Comparison of ENCODE assay signal across 12 cellular contexts in the genomic region with DNA sequence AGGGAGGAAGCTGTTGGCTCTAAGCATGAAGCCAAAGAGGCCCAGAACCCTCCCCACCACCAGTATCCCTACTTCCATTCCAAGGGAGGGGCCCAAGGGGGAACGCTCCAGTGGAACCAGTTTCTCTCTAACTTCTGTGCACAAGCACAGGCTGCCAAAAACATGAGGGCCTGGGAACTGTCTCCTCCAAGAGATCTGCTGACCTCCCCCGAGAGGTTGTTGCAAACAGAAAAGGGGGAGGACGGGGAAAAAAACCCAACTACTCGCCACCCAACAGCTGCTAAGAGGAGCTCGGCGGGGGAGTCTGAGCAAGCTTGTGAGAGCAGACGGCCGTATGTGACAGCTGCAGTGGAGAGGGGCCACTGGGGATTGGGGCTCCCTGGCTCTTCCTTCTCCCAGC. TPM values are rescaled to one million over a fixed set of nuclear protein-coding genes. Genes with fewer than 3 reads are reported as not detected.
DNase-seq lines count a peak whose midpoint lies in the region; ATAC-seq, FAIRE-seq and TF ChIP-seq lines count a peak whose summit lies in the region.
"Had no signal": no experiment of that assay in that cellular context is flagged by ENCODE, and none has a peak within 500 bp of the region (broad histone marks: within the 10 kb centered on the region; RNA-seq: fewer than 3 reads in every experiment).

No MANE protein-coding gene starts in this region.

- TF ChIP-seq POLR2A in esophagus muscularis mucosa (IDR thresholded peaks at IDR 0.05; ENCODE audit: low read depth) (no peak), uterus (IDR thresholded peaks at IDR 0.05) (peak in 1 of 2 donors; percentile 13)

- TF ChIP-seq CTCF in esophagus muscularis mucosa (IDR thresholded peaks at IDR 0.05) = no peak
- no peak for TF ChIP-seq CTCF in uterus (IDR thresholded peaks at IDR 0.05)

- no peaks in the 10 kb centered on the region for H3K27me3 Mint-ChIP-seq in activated naive CD4-positive, alpha-beta T cell treated with anti-CD3 and anti-CD28 coated beads for 36 hours (ENCODE audit: low read depth)
- no peaks in the 10 kb centered on the region for H3K27me3 Mint-ChIP-seq in naive thymus-derived CD4-positive, alpha-beta T cell

- peaks cover 10% of the 10 kb centered on the region for H3K36me3 Mint-ChIP-seq in activated naive CD4-positive, alpha-beta T cell treated with anti-CD3 and anti-CD28 coated beads for 36 hours (ENCODE audit: low read depth)
- peaks cover 6 to 47% (median 25%) of the 10 kb centered on the region in 5 donors for H3K36me3 Mint-ChIP-seq in naive thymus-derived CD4-positive, alpha-beta T cell

- DNase-seq in activated naive CD4-positive, alpha-beta T cell treated with anti-CD3 and anti-CD28 coated beads for 36 hours = no peak
- no peak for DNase-seq in activated naive CD4-positive, alpha-beta T cell (lab: John Stamatoyannopoulos, UW)
- DNase-seq in esophagus muscularis mucosa (ENCODE audit: extremely low spot score) (peak; percentile 92), uterus (peak; percentile 88 to 91), posterior cingulate gyrus (no peak), occipital lobe (lab: John Stamatoyannopoulos, UW) (no peak), GM19239 (ENCODE audit: insufficient read length, low spot score) (no peak)
- DNase-seq in naive thymus-derived CD4-positive, alpha-beta T cell = no peak
- DNase-seq: ACHN, NCI-H187 had no signal

- peaks cover 3% of the 10 kb centered on the region for H3K9me3 Mint-ChIP-seq in activated naive CD4-positive, alpha-beta T cell treated with anti-CD3 and anti-CD28 coated beads for 36 hours
- H3K9me3 Mint-ChIP-seq in naive thymus-derived CD4-positive, alpha-beta T cell = peaks cover 0 to 4% (median 0%) of the 10 kb centered on the region in 11 donors

- no peak for TF ChIP-seq EP300 in esophagus muscularis mucosa (IDR thresholded peaks at IDR 0.05)

- no peak for ATAC-seq in naive thymus-derived CD4-positive, alpha-beta T cell

- CTCF ChIA-PET in activated naive CD4-positive, alpha-beta T cell treated with anti-CD3 and anti-CD28 coated beads for 36 hours (lab: Charles Lee) = interaction anchor here (0.7 kb wide), 1 partner anchor 273 kb away, joined by 3 read pairs; no protein-coding TSS in a partner anchor
- CTCF ChIA-PET in naive thymus-derived CD4-positive, alpha-beta T cell (lab: Charles Lee) = interaction anchor here (0.9 to 2.2 kb wide), 4 partner anchors 14 to 138 kb away, joined by 3 to 7 read pairs (median 4); a partner anchor contains a TSS

- FAIRE-seq in GM19239 (lab: Jason Lieb, UNC) = no peak
- FAIRE-seq: GM12891 had no signal

- peaks cover 27% of the 10 kb centered on the region for H3K4me1 Mint-ChIP-seq in activated naive CD4-positive, alpha-beta T cell treated with anti-CD3 and anti-CD28 coated beads for 36 hours (ENCODE audit: low read depth)
- peaks cover 15 to 42% (median 32%) of the 10 kb centered on the region in 7 donors for H3K4me1 Mint-ChIP-seq in naive thymus-derived CD4-positive, alpha-beta T cell

- 30% methylated on average over 8 of the region's 8 CpGs for WGBS in esophagus muscularis mucosa

- peak overlapping the region; percentile 71 to 82 (median 75) for H3K27ac ChIP-seq in esophagus muscularis mucosa (replicated peaks in 1 of 4)
- H3K27ac ChIP-seq in naive thymus-derived CD4-positive, alpha-beta T cell (ENCODE audit: low read depth, low read length) = peak overlapping the region; percentile 50
- H3K27ac ChIP-seq in uterus = peak overlapping the region; percentile 82 to 84
- H3K27ac ChIP-seq: epithelial cell of prostate had no signal

- H3K4me1 ChIP-seq in esophagus muscularis mucosa (peaks cover 44 to 80% (median 74%) of the 10 kb centered on the region in 4 donors), uterus (peaks cover 15 to 18% of the 10 kb centered on the region in 2 donors)
- peaks cover under 1 to 15% of the 10 kb centered on the region in 2 donors for H3K4me1 ChIP-seq in naive thymus-derived CD4-positive, alpha-beta T cell (ENCODE audit: control insufficient read depth in 2 of 2, insufficient read depth in 2 of 2, low read length in 2 of 2)

- H3K4me3 ChIP-seq in esophagus muscularis mucosa (peak overlapping the region in 1 of 4 donors; percentile 6), uterus (no peak overlapping the region)
- H3K4me3 ChIP-seq in naive thymus-derived CD4-positive, alpha-beta T cell (ENCODE audit: low read length) = no peak overlapping the region

- POLR2A ChIA-PET in naive thymus-derived CD4-positive, alpha-beta T cell (lab: Charles Lee) = interaction anchor here (0.7 to 1.5 kb wide), 7 partner anchors 8 to 40 kb away, joined by 3 to 5 read pairs (median 3); no protein-coding TSS in a partner anchor

- H3K27ac Mint-ChIP-seq in activated naive CD4-positive, alpha-beta T cell treated with anti-CD3 and anti-CD28 coated beads for 36 hours = peak overlapping the region; percentile 11
- peak overlapping the region in 8 of 9 donors; percentile 62 to 86 (median 74) for H3K27ac Mint-ChIP-seq in naive thymus-derived CD4-positive, alpha-beta T cell

- no peak overlapping the region for H3K4me3 Mint-ChIP-seq in activated naive CD4-positive, alpha-beta T cell treated with anti-CD3 and anti-CD28 coated beads for 36 hours
- H3K4me3 Mint-ChIP-seq in naive thymus-derived CD4-positive, alpha-beta T cell = peak overlapping the region in 1 of 10 donors; percentile 7

- no peaks in the 10 kb centered on the region for H3K27me3 ChIP-seq in esophagus muscularis mucosa
- no peaks in the 10 kb centered on the region for H3K27me3 ChIP-seq in naive thymus-derived CD4-positive, alpha-beta T cell (ENCODE audit: control insufficient read depth in 2 of 2, insufficient read depth in 2 of 2, low read length in 2 of 2)
- no peaks in the 10 kb centered on the region for H3K27me3 ChIP-seq in uterus

- H3K9me3 ChIP-seq in esophagus muscularis mucosa (no peaks in the 10 kb centered on the region), uterus (no peaks in the 10 kb centered on the region)
- no peaks in the 10 kb centered on the region for H3K9me3 ChIP-seq in naive thymus-derived CD4-positive, alpha-beta T cell (ENCODE audit: control insufficient read depth in 2 of 3, low read length in 3 of 3)

- H3K36me3 ChIP-seq in esophagus muscularis mucosa (peaks cover 11 to 38% (median 33%) of the 10 kb centered on the region in 4 donors), uterus (no peaks in the 10 kb centered on the region)
- peaks cover 19 to 78% (median 32%) of the 10 kb centered on the region in 3 experiments for H3K36me3 ChIP-seq in naive thymus-derived CD4-positive, alpha-beta T cell (ENCODE audit: control insufficient read depth in 2 of 3, insufficient read depth in 3 of 3, low read length in 3 of 3)

- intact Hi-C loops in activated naive CD4-positive, alpha-beta T cell treated with anti-CD3 and anti-CD28 coated beads for 36 hours (cut with micrococcal nuclease) = no loop called here
- intact Hi-C loops in esophagus muscularis mucosa (cut with DNase I) (no loop called here), uterus (cut with DNase I; ENCODE audit: low total_unique reads) (loop anchor here (5.0 kb wide), 1 partner anchor 59 kb away; no protein-coding TSS in a partner anchor), posterior cingulate gyrus (cut with DNase I) (no loop called here)
- intact Hi-C loops in naive thymus-derived CD4-positive, alpha-beta T cell (cut with micrococcal nuclease) = no loop called here

RNA-seq across cellular contexts. Expression of a gene that starts 15.7 kb away (rescaled TPM):
- total RNA-seq in activated naive CD4-positive, alpha-beta T cell treated with anti-CD3 and anti-CD28 coated beads for 36 hours = 10 to 100 TPM; 35.3 to 39.5 TPM
- total RNA-seq in esophagus muscularis mucosa (10 to 100 TPM; 17.0 to 25.3 (median 18.4) TPM), uterus (10 to 100 TPM; 23.6 to 49.1 (median 36.3) TPM), occipital lobe (39.0 TPM)
- total RNA-seq in naive thymus-derived CD4-positive, alpha-beta T cell = 10 to 100 TPM; 42.1 to 83.0 (median 49.0) TPM
- 10 to 100 TPM; 23.4 to 28.5 TPM for polyA plus RNA-seq in naive thymus-derived CD4-positive, alpha-beta T cell

RNA-seq across cellular contexts. Expression of a gene that starts 40.5 kb away (rescaled TPM):
- 10 to 100 TPM; 17.7 TPM for total RNA-seq in activated naive CD4-positive, alpha-beta T cell treated with anti-CD3 and anti-CD28 coated beads for 36 hours
- total RNA-seq in esophagus muscularis mucosa (10 to 100 TPM; 13.3 to 33.0 (median 24.8) TPM), uterus (10 to 100 TPM in 3 of 4 donors, 1 to 10 TPM in 1; 2.6 to 40.2 (median 19.5) TPM), occipital lobe (0.62 TPM)
- total RNA-seq in naive thymus-derived CD4-positive, alpha-beta T cell = 10 to 100 TPM; 31.8 to 99.1 (median 58.5) TPM
- 10 to 100 TPM; 47.2 to 59.0 TPM for polyA plus RNA-seq in naive thymus-derived CD4-positive, alpha-beta T cell

RNA-seq across cellular contexts. Expression of a gene that starts 45.5 kb away (rescaled TPM):
- 10 to 100 TPM; 66.9 to 69.2 TPM for total RNA-seq in activated naive CD4-positive, alpha-beta T cell treated with anti-CD3 and anti-CD28 coated beads for 36 hours
- total RNA-seq in esophagus muscularis mucosa (100 to 1,000 TPM; 156 to 304 (median 185) TPM), uterus (100 to 1,000 TPM in 2 of 4 donors, 10 to 100 TPM in 2; 44.3 to 147 (median 99.0) TPM), occipital lobe (123 TPM)
- total RNA-seq in naive thymus-derived CD4-positive, alpha-beta T cell = 10 to 100 TPM; 59.6 to 94.8 (median 80.9) TPM
- polyA plus RNA-seq in naive thymus-derived CD4-positive, alpha-beta T cell = 100 to 1,000 TPM; 121 to 151 TPM

Comparison
In these comparisons a context has a peak if more than half of its experiments do, and no peak if none do; other contexts are left out.
1. DNase-seq: peak in esophagus muscularis mucosa (single experiment) and uterus (2 of 2); none in activated naive CD4-positive, alpha-beta T cell treated with anti-CD3 and anti-CD28 coated beads for 36 hours (single experiment), activated naive CD4-positive, alpha-beta T cell (0 of 4), naive thymus-derived CD4-positive, alpha-beta T cell (0 of 9), posterior cingulate gyrus (0 of 10), occipital lobe (single experiment) and GM19239 (single experiment).
2. Peak in every context shown above with its lines, with median percentiles within 50 percentile points of each other: H3K27ac ChIP-seq.